Comparison of ENCODE assay signal across 12 cellular contexts in genomic region chr12:32483499-32483898, GRCh38.
A peak's percentile ranks its signal among the peaks of the same experiment; 100 is the strongest.
DNase-seq lines count a peak whose midpoint lies in the region; TF ChIP-seq lines count a peak whose summit lies in the region.
"Had no signal": no experiment of that assay in that cellular context is flagged by ENCODE, and none has a peak within 500 bp of the region (broad histone marks: within the 10 kb centered on the region; RNA-seq: fewer than 3 reads in every experiment).

No MANE protein-coding gene starts in this region.

- peaks cover 0 to 4% of the 10 kb centered on the region in 2 donors for H3K36me3 Mint-ChIP-seq in CD14-positive monocyte
- peaks cover 40% of the 10 kb centered on the region for H3K36me3 Mint-ChIP-seq in endodermal cell (ENCODE audit: low read depth)
- H3K36me3 Mint-ChIP-seq: activated naive CD4-positive, alpha-beta T cell treated with anti-CD3 and anti-CD28 coated beads, Interleukin-2, amount 50 U/mL, for 24 hours had no signal

- H3K4me3 ChIP-seq in endodermal cell (ENCODE audit: low read length) = no peak overlapping the region
- H3K4me3 ChIP-seq: colonic mucosa had no signal

- H3K9me3 ChIP-seq in endodermal cell (ENCODE audit: control insufficient read depth, low read length) = no peaks in the 10 kb centered on the region
- H3K9me3 ChIP-seq: colonic mucosa had no signal

- no peak overlapping the region for H3K9ac ChIP-seq in endodermal cell (ENCODE audit: extremely low read depth, low read length, poor library complexity, severe bottlenecking)

- H3K4me1 ChIP-seq in endodermal cell (ENCODE audit: control insufficient read depth, insufficient read depth, low read length) = peaks cover 4% of the 10 kb centered on the region
- H3K4me1 ChIP-seq: colonic mucosa had no signal

- DNase-seq in CD14-positive monocyte (ENCODE audit: low spot score) (peak; percentile 69), NCI-H460 (ENCODE audit: extremely low read depth, low read depth) (peak; percentile 32), endodermal cell (no peak), mucosa of gallbladder (ENCODE audit: low spot score) (peak; percentile 18), GM19240 (ENCODE audit: insufficient read length, low spot score) (no peak), iPS-NIHi11 (ENCODE audit: low spot score) (no peak), HCEC 1CT (no peak), iPS-NIHi7 (ENCODE audit: extremely low spot score) (no peak)
- DNase-seq: activated CD4-positive, alpha-beta T cell treated with anti-CD3 and anti-CD28 coated beads for 48 hours; colonic mucosa; HFFc6 had no signal

- H3K9me3 Mint-ChIP-seq in CD14-positive monocyte (peaks cover 0 to 1% (median 0%) of the 10 kb centered on the region in 7 donors), endodermal cell (no peaks in the 10 kb centered on the region)
- H3K9me3 Mint-ChIP-seq: activated naive CD4-positive, alpha-beta T cell treated with anti-CD3 and anti-CD28 coated beads, Interleukin-2, amount 50 U/mL, for 24 hours; HFFc6 had no signal

- peaks cover 15% of the 10 kb centered on the region for H3K36me3 ChIP-seq in endodermal cell (ENCODE audit: control insufficient read depth, insufficient read depth, low read length)
- H3K36me3 ChIP-seq: colonic mucosa had no signal

- peak overlapping the region; percentile 93 to 99 (median 98) for H3K27ac Mint-ChIP-seq in CD14-positive monocyte
- peak overlapping the region; percentile 6 for H3K27ac Mint-ChIP-seq in endodermal cell
- H3K27ac Mint-ChIP-seq: activated naive CD4-positive, alpha-beta T cell treated with anti-CD3 and anti-CD28 coated beads, Interleukin-2, amount 50 U/mL, for 24 hours; HFFc6 had no signal

- TF ChIP-seq CTCF in CD14-positive monocyte (IDR thresholded peaks at IDR 0.05) = no peak
- TF ChIP-seq CTCF in endodermal cell (conservative IDR thresholded peaks at IDR 0.05) = no peak

- H3K27me3 Mint-ChIP-seq in CD14-positive monocyte (ENCODE audit: low read depth in 3 of 3) (no peaks in the 10 kb centered on the region), endodermal cell (ENCODE audit: insufficient read depth) (no peaks in the 10 kb centered on the region)

- H3K27ac ChIP-seq in endodermal cell (ENCODE audit: low read depth, low read length) = no peak overlapping the region

- peak overlapping the region; percentile 27 to 73 for H3K4me3 Mint-ChIP-seq in CD14-positive monocyte
- H3K4me3 Mint-ChIP-seq in endodermal cell = no peak overlapping the region
- H3K4me3 Mint-ChIP-seq: activated naive CD4-positive, alpha-beta T cell treated with anti-CD3 and anti-CD28 coated beads, Interleukin-2, amount 50 U/mL, for 24 hours; HFFc6 had no signal

- intact Hi-C loops in CD14-positive monocyte (cut with micrococcal nuclease) = loop anchor here (5.0 to 10.0 kb wide), 4 partner anchors 39 to 739 kb away; no protein-coding TSS in a partner anchor

- H3K4me1 Mint-ChIP-seq in CD14-positive monocyte (peaks cover 62% of the 10 kb centered on the region), endodermal cell (peaks cover 11% of the 10 kb centered on the region)
- H3K4me1 Mint-ChIP-seq: activated naive CD4-positive, alpha-beta T cell treated with anti-CD3 and anti-CD28 coated beads, Interleukin-2, amount 50 U/mL, for 24 hours had no signal

- no peaks in the 10 kb centered on the region for H3K27me3 ChIP-seq in endodermal cell (ENCODE audit: control insufficient read depth, insufficient read depth, low read length, poor library complexity, severe bottlenecking)
- H3K27me3 ChIP-seq: colonic mucosa had no signal

Comparison
In these comparisons a context has a peak if more than half of its experiments do, and no peak if none do; other contexts are left out.
1. DNase-seq: peak in CD14-positive monocyte (single experiment), NCI-H460 (single experiment) and mucosa of gallbladder (single experiment); none in endodermal cell (single experiment), GM19240 (single experiment), iPS-NIHi11 (single experiment), HCEC 1CT (single experiment) and iPS-NIHi7 (single experiment).